In the genomic region with DNA sequence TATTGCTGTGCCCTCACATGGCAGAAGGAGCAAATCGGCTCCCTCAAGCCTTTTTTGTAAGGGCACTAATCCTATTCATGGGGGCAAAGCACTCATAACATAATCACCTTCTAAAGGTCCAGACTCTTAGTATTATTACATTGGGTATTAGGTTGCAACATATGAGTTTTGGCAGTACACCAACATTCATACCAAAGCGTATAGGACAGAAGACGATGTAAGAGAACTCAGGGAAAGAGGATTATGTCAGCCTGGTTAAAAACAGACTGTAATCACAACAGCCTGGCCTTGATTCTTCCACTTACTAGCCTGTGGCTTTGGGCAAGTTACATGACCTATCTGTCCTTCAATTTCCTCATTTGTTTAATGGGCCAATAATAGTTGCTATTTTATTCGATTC, we compare ENCODE assay signal across 24 cellular contexts.
DNase-seq lines count a peak whose midpoint lies in the region; ATAC-seq and TF ChIP-seq lines count a peak whose summit lies in the region.
"Had no signal": no experiment of that assay in that cellular context is flagged by ENCODE, and none has a peak within 500 bp of the region (broad histone marks: within the 10 kb centered on the region; RNA-seq: fewer than 3 reads in every experiment).

No MANE protein-coding gene starts in this region.

- H3K4me1 ChIP-seq in IMR-90 (ENCODE audit: control insufficient read depth, insufficient read depth, low read length) = no peaks in the 10 kb centered on the region
- H3K4me1 ChIP-seq: psoas muscle, testis had no signal

- no peak overlapping the region for H4K8ac ChIP-seq in IMR-90 (ENCODE audit: low read depth in 2 of 2, low read length in 2 of 2)

- intact Hi-C loops in IMR-90 (cut with micrococcal nuclease) = no loop called here

- no peak overlapping the region for H2BK120ac ChIP-seq in IMR-90 (ENCODE audit: low read depth, low read length)

- CTCF ChIA-PET in IMR-90 (lab: Yijun Ruan, JAX) = interaction anchor here (0.5 kb wide), 1 partner anchor 1725 kb away, joined by 6 read pairs; no protein-coding TSS in a partner anchor

- H3K9me1 ChIP-seq in IMR-90 (ENCODE audit: insufficient read depth, low read length) = no peaks in the 10 kb centered on the region; the same call in 1 of the 2 replicates

- H2AK9ac ChIP-seq in IMR-90 (replicated peaks; ENCODE audit: low read depth, low read length, poor library complexity) = no peak overlapping the region

- H3K14ac ChIP-seq in IMR-90 (replicated peaks; ENCODE audit: low read depth, low read length) = no peak overlapping the region

- TF ChIP-seq CTCF in IMR-90 (conservative IDR thresholded peaks at IDR 0.05; ENCODE audit: low read depth, low read length) (no peak), fibroblast of villous mesenchyme (IDR thresholded peaks at IDR 0.05; ENCODE audit: insufficient read depth, low read depth, low read length) (no peak)

- H4K5ac ChIP-seq in IMR-90 (ENCODE audit: low read depth, low read length) = no peak overlapping the region

- DNase-seq in D341Med (ENCODE audit: low spot score) (peak; percentile 56), IMR-90 (peak; percentile 74), brain pericyte (ENCODE audit: low read depth, low spot score) (peak; percentile 6), fibroblast of villous mesenchyme (ENCODE audit: low read depth) (peak; percentile 75), SHP77 (lab: John Stamatoyannopoulos, UW) (no peak), activated T-cell treated with anti-CD3 and anti-CD28 coated beads for 4 hours (no peak)
- DNase-seq in activated CD4-positive, alpha-beta T cell treated with anti-CD3 and anti-CD28 coated beads for 48 hours = no peak
- DNase-seq: activated B cell treated with CpG ODN at 0.5 μM for 24 hours; activated CD4-positive, alpha-beta memory T cell treated with anti-CD3 and anti-CD28 coated beads for 36 hours; activated gamma-delta T cell; amniotic stem cell; CD4-positive, CD25-positive, alpha-beta regulatory T cell; central memory CD4-positive, alpha-beta T cell; dorsolateral prefrontal cortex; NCI-H1092 treated with DMSO at 0.1 percent for 48 hours; NCI-H2171; NCI-H69; psoas muscle; SW 1271; testis had no signal

- H3K36me3 ChIP-seq in IMR-90 (ENCODE audit: control insufficient read depth, insufficient read depth, low read length) = no peaks in the 10 kb centered on the region

- TF ChIP-seq RAD21 in IMR-90 (IDR thresholded peaks at IDR 0.05; ENCODE audit: low read length) = no peak

- H3K9ac ChIP-seq in IMR-90 (ENCODE audit: low read depth, low read length) = no peak overlapping the region

- in situ Hi-C loops in IMR-90 (cut with MboI; ENCODE audit: low sequenced_read_pairs) = no loop called here

- H3K18ac ChIP-seq in IMR-90 (ENCODE audit: low read depth, low read length) = no peak overlapping the region

- no peak overlapping the region for H2BK5ac ChIP-seq in IMR-90 (ENCODE audit: low read depth, low read length, poor library complexity, severe bottlenecking)

- H4K20me1 ChIP-seq in IMR-90 (ENCODE audit: insufficient read depth, low read length) = no peaks in the 10 kb centered on the region

- H3K4ac ChIP-seq in IMR-90 (ENCODE audit: low read depth, low read length) = no peak overlapping the region

- H4K91ac ChIP-seq in IMR-90 (ENCODE audit: insufficient read depth, low read depth, low read length) = no peak overlapping the region

- H2AK5ac ChIP-seq in IMR-90 (ENCODE audit: low read depth, low read length) = no peak overlapping the region

- no peak overlapping the region for H3K56ac ChIP-seq in IMR-90 (ENCODE audit: extremely low read depth, insufficient read depth, low read length)

- H3K27me3 ChIP-seq in IMR-90 (ENCODE audit: control insufficient read depth, insufficient read depth, low read length) = no peaks in the 10 kb centered on the region
- H3K27me3 ChIP-seq: testis had no signal

- no peak overlapping the region for H3K4me2 ChIP-seq in IMR-90 (ENCODE audit: low read depth, low read length)
- H3K4me2 ChIP-seq: smooth muscle cell had no signal

- peak; percentile 29 for ATAC-seq in IMR-90 (ENCODE audit: low read depth)
- no peak for ATAC-seq in GM19463 (IDR thresholded peaks at IDR 0.05; ENCODE audit: unreplicated experiment)
- ATAC-seq: psoas muscle; stimulated activated memory B cell treated with anti-CD40 and anti-IgM and Interleukin-4, amounts not matched to agents 10 μg/mL and 1 μg/mL and 100 μg/mL, for 72 hours had no signal

- H2BK15ac ChIP-seq in IMR-90 (ENCODE audit: low read depth, low read length) = no peak overlapping the region

- H2BK20ac ChIP-seq in IMR-90 (ENCODE audit: low read depth, low read length) = no peak overlapping the region

- dilution Hi-C loops in IMR-90 (cut with HindIII; ENCODE audit: low sequenced_read_pairs, unreplicated experiment) = no loop called here

- H3K27ac ChIP-seq in IMR-90 (ENCODE audit: insufficient read depth, low read length) = no peak overlapping the region
- H3K27ac ChIP-seq: dorsolateral prefrontal cortex, psoas muscle, testis had no signal

- no CpG with 5 or more reads among the region's 4 CpGs for WGBS in IMR-90 (ENCODE audit: extremely low coverage in 2 of 2, insufficient read length in 1 of 2), 2 experiments

- no peaks in the 10 kb centered on the region for H3K79me1 ChIP-seq in IMR-90 (ENCODE audit: low read depth in 1 of 2, low read length in 2 of 2)

- no peak overlapping the region for H2AFZ ChIP-seq in IMR-90 (replicated peaks; ENCODE audit: low read length, poor library complexity)

- no peaks in the 10 kb centered on the region for H3K9me3 ChIP-seq in IMR-90 (ENCODE audit: control insufficient read depth, insufficient read depth, low read length)
- H3K9me3 ChIP-seq: psoas muscle, testis had no signal

- POLR2A ChIA-PET in IMR-90 (lab: Charles Lee; ENCODE audit: unreplicated experiment) = no interaction called here

- no peak for TF ChIP-seq POLR2A in IMR-90 (IDR thresholded peaks at IDR 0.05; ENCODE audit: low read depth, low read length)

- BruUV-seq in IMR-90 (replicated peaks; lab: Mats Ljungman, UMichigan) = no TSS peak

- no peak overlapping the region for H3K4me3 ChIP-seq in IMR-90 (ENCODE audit: insufficient read depth, low read depth, low read length)
- H3K4me3 ChIP-seq in fibroblast of villous mesenchyme (ENCODE audit: low read depth, low read length) = no peak overlapping the region
- H3K4me3 ChIP-seq: dorsolateral prefrontal cortex, lung, psoas muscle, smooth muscle cell, testis had no signal

- H3K23ac ChIP-seq in IMR-90 (ENCODE audit: low read depth, low read length) = no peak overlapping the region

TF ChIP-seq in IMR-90, 13 proteins besides CTCF, POLR2A, EP300 and RAD21:
- TF ChIP-seq MAZ (IDR thresholded peaks at IDR 0.05; ENCODE audit: borderline replicate concordance, low read depth, low read length) (no peak), CEBPB (IDR thresholded peaks at IDR 0.05; ENCODE audit: low read depth, low read length) (peak; percentile 61; the same call in 1 of the 2 replicates)

Comparison
In these comparisons a context has a peak if more than half of its experiments do, and no peak if none do; other contexts are left out.
1. DNase-seq: peak in D341Med (single experiment), IMR-90 (single experiment), brain pericyte (single experiment) and fibroblast of villous mesenchyme (single experiment); none in SHP77 (0 of 2), activated T-cell treated with anti-CD3 and anti-CD28 coated beads for 4 hours (single experiment) and activated CD4-positive, alpha-beta T cell treated with anti-CD3 and anti-CD28 coated beads for 48 hours (single experiment).